In the genomic region with DNA sequence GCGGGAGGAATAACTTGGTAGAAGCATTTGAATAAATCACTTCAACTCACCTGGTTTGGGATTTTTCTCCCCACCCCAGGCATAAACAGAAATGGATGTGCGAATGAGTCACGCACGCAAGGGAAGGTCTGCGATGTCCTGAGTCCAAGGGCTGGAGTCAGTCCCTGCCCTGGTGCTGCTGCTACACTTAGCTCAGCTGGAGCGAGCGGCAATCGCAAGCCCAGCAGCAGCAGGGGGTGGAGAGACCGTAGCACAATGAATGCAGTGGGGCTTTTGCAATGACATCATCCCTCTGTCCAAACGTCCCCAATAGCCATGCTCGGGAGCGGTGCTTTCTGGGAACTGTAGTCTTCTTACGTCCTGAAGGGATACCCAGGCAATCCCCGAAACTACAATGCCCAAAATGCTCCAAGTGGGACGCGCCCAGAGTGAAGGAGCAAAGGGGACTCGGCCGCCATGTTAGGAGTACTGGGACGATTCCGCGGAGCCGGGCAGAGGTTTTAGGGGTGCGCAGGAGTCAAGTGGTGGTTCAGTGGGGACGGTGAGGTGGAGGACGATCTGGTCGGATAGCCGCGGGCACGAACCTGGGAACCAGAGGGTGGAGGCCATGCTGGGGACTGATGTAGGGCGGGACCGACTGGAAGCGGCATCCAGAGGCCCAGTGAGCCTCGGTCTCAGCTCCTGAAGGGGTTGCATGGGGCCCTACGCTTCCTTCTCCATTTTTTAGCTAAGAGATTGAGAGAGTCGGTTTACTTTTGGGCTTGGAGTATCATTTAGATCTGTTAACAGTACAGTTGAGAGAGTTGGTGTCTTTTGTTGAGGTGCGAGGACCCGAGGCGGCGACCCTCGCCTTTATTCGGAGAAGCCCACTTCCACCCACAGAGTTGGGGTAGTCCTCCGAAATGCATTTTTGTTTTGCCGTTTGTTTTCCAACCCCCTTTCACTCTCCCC, we compare ENCODE assay signal across 8 cellular contexts. TPM values are rescaled to one million over a fixed set of nuclear protein-coding genes. Genes with fewer than 3 reads are reported as not detected.
A peak's percentile ranks its signal among the peaks of the same experiment; 100 is the strongest.
DNase-seq lines count a peak whose midpoint lies in the region; ATAC-seq, FAIRE-seq and TF ChIP-seq lines count a peak whose summit lies in the region.

A gene with protein sequence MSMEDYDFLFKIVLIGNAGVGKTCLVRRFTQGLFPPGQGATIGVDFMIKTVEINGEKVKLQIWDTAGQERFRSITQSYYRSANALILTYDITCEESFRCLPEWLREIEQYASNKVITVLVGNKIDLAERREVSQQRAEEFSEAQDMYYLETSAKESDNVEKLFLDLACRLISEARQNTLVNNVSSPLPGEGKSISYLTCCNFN (minus strand): TSS at position 257 of the 951 bp plus-strand sequence. CDS start 74,581 bp downstream, outside the sequence.

- H3K4me3 ChIP-seq in AG10803 (ENCODE audit: low read length) = peak within 1 kb of the TSS; percentile 97
- H3K4me3 ChIP-seq in keratinocyte (ENCODE audit: control insufficient read depth in 2 of 3, extremely low read depth in 1 of 3, insufficient read depth in 2 of 3, low read depth in 1 of 3, low read length in 3 of 3) = peak within 1 kb of the TSS; percentile 59 to 90 (median 75)

- no peaks in the 10 kb centered on the region for H3K9me3 ChIP-seq in keratinocyte (ENCODE audit: control insufficient read depth, low read depth, low read length)

- TF ChIP-seq CTCF in AG10803 (conservative IDR thresholded peaks at IDR 0.05; ENCODE audit: low read length) (no peak), keratinocyte (optimal IDR thresholded peaks at IDR 0.05 in 1 of 3, IDR thresholded peaks at IDR 0.05 in 1 of 3, conservative IDR thresholded peaks at IDR 0.05 in 1 of 3; ENCODE audit: extremely low read depth in 1 of 3, insufficient read depth in 2 of 3, low read length in 3 of 3) (no peak)

- DNase-seq in AG10803 (ENCODE audit: low read depth) (peak; percentile 100), NCI-H345 treated with DMSO at 0.1 percent for 48 hours (lab: John Stamatoyannopoulos, UW; ENCODE audit: unreplicated experiment) (peak; percentile 98), cerebellum (ENCODE audit: low spot score) (peak; percentile 98), keratinocyte (ENCODE audit: low read depth, low spot score) (peak; percentile 97)
- DNase-seq in stimulated activated CD4-positive, alpha-beta T cell treated with anti-CD3 and anti-CD28 coated beads, Interleukin-15, amount 100 ng/mL, for 1 hour (ENCODE audit: low read depth in 1 of 2, low spot score in 1 of 2) = peak; percentile 71 to 80

- no peaks in the 10 kb centered on the region for H3K27me3 ChIP-seq in keratinocyte (ENCODE audit: control insufficient read depth, extremely low read depth, insufficient read depth, low read length)

- FAIRE-seq in keratinocyte (lab: Jason Lieb, UNC) = peak; percentile 85

- peak within 1 kb of the TSS; percentile 95 for H3K4me2 ChIP-seq in keratinocyte (ENCODE audit: control insufficient read depth, extremely low read depth, insufficient read depth, low read depth, low read length)

- dilution Hi-C loops in keratinocyte (cut with MboI; ENCODE audit: extremely low pct_ligation_motif_present, low sequenced_read_pairs) = no loop called here

- H3K4me1 ChIP-seq in keratinocyte (ENCODE audit: control insufficient read depth, extremely low read depth, insufficient read depth, low read length) = peaks cover 22% of the 10 kb centered on the region

- H3K9me1 ChIP-seq in keratinocyte (ENCODE audit: control insufficient read depth, extremely low read depth, insufficient read depth, low read length) = no peaks in the 10 kb centered on the region

- H3K79me2 ChIP-seq in keratinocyte (ENCODE audit: control insufficient read depth, insufficient read depth, low read length) = peaks cover 46% of the 10 kb centered on the region

- H3K36me3 ChIP-seq in keratinocyte (ENCODE audit: control insufficient read depth in 2 of 2, extremely low read depth in 1 of 2, insufficient read depth in 2 of 2, low read length in 2 of 2) = peaks cover 0 to 8% of the 10 kb centered on the region in 2 experiments

- H3K27ac ChIP-seq in keratinocyte (ENCODE audit: control insufficient read depth, insufficient read depth, low read length) = peak within 1 kb of the TSS; percentile 94

- H4K20me1 ChIP-seq in keratinocyte (ENCODE audit: control insufficient read depth, extremely low read depth, insufficient read depth, low read length) = no peaks in the 10 kb centered on the region

- ATAC-seq in GM19035 (IDR thresholded peaks at IDR 0.05; ENCODE audit: unreplicated experiment) (peak; percentile 95), HG03342 (IDR thresholded peaks at IDR 0.05; ENCODE audit: unreplicated experiment) (peak; percentile 98)
- peak; percentile 97 to 99 for ATAC-seq in activated CD4-positive, CD25-positive, alpha-beta regulatory T cell treated with anti-CD3 and anti-CD28 coated beads, Interleukin-2, amount 50 U/mL, for 24 hours

- peak within 1 kb of the TSS; percentile 98 for H3K9ac ChIP-seq in keratinocyte (ENCODE audit: control insufficient read depth, extremely low read depth, insufficient read depth, low read length)

- H2AFZ ChIP-seq in keratinocyte (ENCODE audit: control insufficient read depth, low read length) = peak within 1 kb of the TSS; percentile 91

RNA-seq across cellular contexts. Expression of the gene that starts here (rescaled TPM):
- 53.4 TPM for total RNA-seq in cerebellum
- 6.7 to 10.9 TPM (median 9.3 TPM) in 3 replicates for polyA plus RNA-seq in keratinocyte
- 2.9 TPM for polyA plus RNA-seq in keratinocyte (2011; ENCODE audit: low read depth)
- polyA plus RNA-seq in keratinocyte (2011; cell fraction: cytosol; rRNA removed) = 6.9 and 8.8 TPM in 2 replicates
- polyA plus RNA-seq in keratinocyte (2011; cell fraction: nucleus; rRNA removed) = 11.7 and 14.4 TPM in 2 replicates
- 5.5 and 7.2 TPM in 2 replicates for polyA plus RNA-seq in keratinocyte (2012; ENCODE audit: low replicate concordance)
- 12.3 to 15.1 TPM (median 13.2 TPM) in 3 replicates for polyA minus RNA-seq in keratinocyte
- polyA minus RNA-seq in keratinocyte (2011; cell fraction: cytosol; rRNA and poly(A)+ RNA removed) = 7.9 TPM
- polyA minus RNA-seq in keratinocyte (2011; cell fraction: nucleus; rRNA and poly(A)+ RNA removed) = 9.5 and 28.9 TPM in 2 replicates

Comparison
In these comparisons a context has a peak if more than half of its experiments do, and no peak if none do; other contexts are left out.
1. Peak in every context shown above with its lines: DNase-seq, ATAC-seq, H3K4me3 ChIP-seq and H3K27ac ChIP-seq.